24 cellular contexts compared by ENCODE assay signal in the genomic region with DNA sequence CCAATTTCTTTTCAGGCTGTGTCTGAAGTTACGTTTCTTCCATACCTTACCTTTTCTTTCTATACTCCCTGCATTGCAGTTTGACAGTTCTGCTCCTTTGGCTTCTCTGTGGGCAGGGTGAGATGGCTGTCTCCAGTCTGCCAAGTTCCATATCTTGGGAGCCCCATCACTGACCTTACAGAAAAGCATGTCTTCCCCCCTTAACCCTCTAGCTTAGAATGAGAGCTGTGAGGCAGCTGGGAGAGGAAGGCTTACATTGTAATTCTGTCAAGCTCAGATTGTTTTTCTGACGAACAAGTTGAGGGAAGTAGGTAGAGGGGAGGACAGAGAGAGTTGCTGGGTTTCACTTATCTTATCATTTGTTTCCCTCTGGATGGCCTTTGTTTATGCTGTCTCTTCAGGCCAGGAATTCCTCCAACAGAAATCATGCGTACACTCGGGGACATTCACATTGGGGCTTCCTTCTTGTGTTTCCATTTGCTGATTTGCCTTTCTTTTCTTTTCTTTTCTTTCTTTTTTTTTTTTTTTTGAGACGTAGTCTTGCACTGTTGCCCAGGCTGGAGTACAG. TPM values are rescaled to one million over a fixed set of nuclear protein-coding genes. Genes with fewer than 3 reads are reported as not detected.
DNase-seq lines count a peak whose midpoint lies in the region; ATAC-seq and TF ChIP-seq lines count a peak whose summit lies in the region.
"Had no signal": no experiment of that assay in that cellular context is flagged by ENCODE, and none has a peak within 500 bp of the region (broad histone marks: within the 10 kb centered on the region; RNA-seq: fewer than 3 reads in every experiment).

No MANE protein-coding gene starts in this region.

- intact Hi-C loops in adrenal gland (cut with DNase I) (no loop called here), tibial artery (cut with DNase I; ENCODE audit: low total_unique reads) (no loop called here), A673 (cut with micrococcal nuclease; ENCODE audit: unreplicated experiment) (no loop called here)

- H3K9me3 ChIP-seq in adrenal gland (replicated peaks in 1 of 3) (no peaks in the 10 kb centered on the region), gastroesophageal sphincter (no peaks in the 10 kb centered on the region), lung (ENCODE audit: control insufficient read depth in 2 of 2, insufficient read depth in 1 of 2, low read length in 1 of 2) (no peaks in the 10 kb centered on the region), tibial artery (no peaks in the 10 kb centered on the region), A673 (ENCODE audit: low read depth, low read length, poor library complexity, severe bottlenecking) (no peaks in the 10 kb centered on the region)
- H3K9me3 ChIP-seq: suprapubic skin had no signal

- no peak for TF ChIP-seq EP300 in gastroesophageal sphincter (IDR thresholded peaks at IDR 0.05)

- TF ChIP-seq POLR2A in adrenal gland (IDR thresholded peaks at IDR 0.05) (no peak), gastroesophageal sphincter (IDR thresholded peaks at IDR 0.05) (no peak)

- 47 to 55% (median 50%) methylated on average over 5 of the region's 5 CpGs for WGBS in adrenal gland, 4 donors
- WGBS in gastroesophageal sphincter (ENCODE audit: low coverage in 1 of 2), 2 donors: 38 to 54% methylated on average over 4 to 5 of the region's 5 CpGs
- WGBS in lung, 2 donors: 57 to 67% methylated on average over 5 of the region's 5 CpGs

- no TSS peak for BruUV-seq in A673 (replicated peaks; lab: Mats Ljungman, UMichigan)

- H3K27me3 ChIP-seq in adrenal gland: no peaks in the 10 kb centered on the region
- H3K27me3 ChIP-seq in gastroesophageal sphincter: no peaks in the 10 kb centered on the region
- no peaks in the 10 kb centered on the region for H3K27me3 ChIP-seq in lung (ENCODE audit: control insufficient read depth, insufficient read depth)
- H3K27me3 ChIP-seq in tibial artery: no peaks in the 10 kb centered on the region
- H3K27me3 ChIP-seq in A673 (replicated peaks; ENCODE audit: insufficient read depth, low read depth, low read length, poor library complexity): no peaks in the 10 kb centered on the region
- H3K27me3 ChIP-seq: foreskin keratinocyte, suprapubic skin had no signal

- TF ChIP-seq CTCF in adrenal gland (IDR thresholded peaks at IDR 0.05): no peak
- no peak for TF ChIP-seq CTCF in gastroesophageal sphincter (IDR thresholded peaks at IDR 0.05)
- no peak for TF ChIP-seq CTCF in lung (IDR thresholded peaks at IDR 0.05; ENCODE audit: control extremely low read depth, extremely low read depth)
- no peak for TF ChIP-seq CTCF in tibial artery (IDR thresholded peaks at IDR 0.05)
- no peak for TF ChIP-seq CTCF in A673 (conservative IDR thresholded peaks at IDR 0.05; ENCODE audit: low read depth, low read length)

- H3K4me3 ChIP-seq in adrenal gland (no peak overlapping the region), gastroesophageal sphincter (no peak overlapping the region), lung (no peak overlapping the region), tibial artery (no peak overlapping the region), A673 (ENCODE audit: low read depth, low read length, poor library complexity, severe bottlenecking) (no peak overlapping the region)
- H3K4me3 ChIP-seq: suprapubic skin had no signal

- ATAC-seq in gastroesophageal sphincter: no peak
- ATAC-seq in lung (ENCODE audit: insufficient read depth, low FRiP score): no peak
- no peak for ATAC-seq in GM18520 (IDR thresholded peaks at IDR 0.05; ENCODE audit: unreplicated experiment)
- no peak for ATAC-seq in HG02840 (IDR thresholded peaks at IDR 0.05; ENCODE audit: low FRiP score, unreplicated experiment)
- ATAC-seq: activated T-cell treated with anti-CD3 and anti-CD28 coated beads, Interleukin-2, amount 50 U/mL, for 4 hours; foreskin keratinocyte; natural killer cell; stimulated activated memory B cell treated with anti-CD40 and anti-IgM and Interleukin-4, amounts not matched to agents 10 μg/mL and 1 μg/mL and 100 μg/mL, for 72 hours had no signal

- H3K27ac ChIP-seq in adrenal gland (peak overlapping the region in 3 of 5 donors; percentile 43 to 64 (median 45)), gastroesophageal sphincter (peak overlapping the region; percentile 40 to 98 (median 78)), lung (ENCODE audit: low read depth in 1 of 2, low read length in 1 of 2) (peak overlapping the region; percentile 5 to 6), tibial artery (peak overlapping the region; percentile 30 to 70), A673 (ENCODE audit: low read depth, low read length, poor library complexity, severe bottlenecking) (no peak overlapping the region)
- H3K27ac ChIP-seq: epithelial cell of prostate, foreskin keratinocyte, suprapubic skin had no signal

- POLR2A ChIA-PET in A673 (lab: Charles Lee; ENCODE audit: low non-redundant PET): interaction anchor here (0.6 kb wide), 1 partner anchor 164 kb away, joined by 10 read pairs; no protein-coding TSS in a partner anchor

- H3K4me1 ChIP-seq in adrenal gland (replicated peaks in 1 of 2) (peaks cover 21 to 43% of the 10 kb centered on the region in 2 donors), gastroesophageal sphincter (peaks cover 24 to 100% (median 25%) of the 10 kb centered on the region in 3 donors), lung (ENCODE audit: control insufficient read depth in 2 of 2, insufficient read depth in 2 of 2, low read length in 2 of 2) (peaks cover 11 to 46% of the 10 kb centered on the region in 2 donors), tibial artery (peaks cover 0 to 86% (median 34%) of the 10 kb centered on the region in 4 donors), A673 (ENCODE audit: insufficient read depth, low read length, poor library complexity, severe bottlenecking) (no peaks in the 10 kb centered on the region)
- H3K4me1 ChIP-seq: foreskin keratinocyte had no signal

- DNase-seq in adrenal gland (peak in 2 of 7 donors; percentile 23 to 28), lung (ENCODE audit: low spot score) (no peak), tibial artery (no peak), A673 (ENCODE audit: low spot score) (no peak)
- DNase-seq: activated CD4-positive, alpha-beta T cell treated with anti-CD3 and anti-CD28 coated beads for 1 hour; activated naive CD4-positive, alpha-beta T cell; activated T-cell treated with anti-CD3 and anti-CD28 coated beads, Interleukin-2, amount 50 U/mL, for 4 hours; amniotic stem cell; caudate nucleus; CD4-positive, alpha-beta T cell; foreskin keratinocyte; GOT3; natural killer cell; NCI-H1417 treated with DMSO at 0.1 percent for 48 hours; NCI-H524 treated with DMSO at 0.1 percent for 48 hours; RPMI8226; small intestine; stimulated activated CD4-positive, alpha-beta T cell treated with anti-CD3 and anti-CD28 coated beads, Interleukin-2, amount 100 ng/mL, for 24 hours had no signal

- CTCF ChIA-PET in A673 (lab: Charles Lee): no interaction called here

- no peaks in the 10 kb centered on the region for H3K36me3 ChIP-seq in adrenal gland (replicated peaks in 1 of 2)
- no peaks in the 10 kb centered on the region for H3K36me3 ChIP-seq in gastroesophageal sphincter
- H3K36me3 ChIP-seq in lung (ENCODE audit: control insufficient read depth in 2 of 2, insufficient read depth in 2 of 2, low read length in 2 of 2): no peaks in the 10 kb centered on the region
- no peaks in the 10 kb centered on the region for H3K36me3 ChIP-seq in tibial artery
- no peaks in the 10 kb centered on the region for H3K36me3 ChIP-seq in A673 (ENCODE audit: insufficient read depth, low read length, poor library complexity, severe bottlenecking)
- H3K36me3 ChIP-seq: suprapubic skin had no signal

RNA-seq across cellular contexts. Expression of gene DAAM1, which starts 9.3 kb away (rescaled TPM):
- total RNA-seq in adrenal gland (10 to 100 TPM; 13.0 to 37.4 (median 27.7) TPM), gastroesophageal sphincter (100 to 1,000 TPM in 1 of 4 donors, 10 to 100 TPM in 3; 64.0 to 124 (median 87.3) TPM), lung (10 to 100 TPM; 47.3 to 84.6 TPM), A673 (2021) (10.8 and 11.5 TPM in 2 replicates)
- polyA plus RNA-seq in adrenal gland (10 to 100 TPM in 2 of 3 donors, 1 to 10 TPM in 1; 7.4 to 19.5 (median 13.9) TPM), lung (10 to 100 TPM; 10.3 to 17.9 TPM)
